Comparison of ENCODE assay signal across 16 cellular contexts in the genomic region with DNA sequence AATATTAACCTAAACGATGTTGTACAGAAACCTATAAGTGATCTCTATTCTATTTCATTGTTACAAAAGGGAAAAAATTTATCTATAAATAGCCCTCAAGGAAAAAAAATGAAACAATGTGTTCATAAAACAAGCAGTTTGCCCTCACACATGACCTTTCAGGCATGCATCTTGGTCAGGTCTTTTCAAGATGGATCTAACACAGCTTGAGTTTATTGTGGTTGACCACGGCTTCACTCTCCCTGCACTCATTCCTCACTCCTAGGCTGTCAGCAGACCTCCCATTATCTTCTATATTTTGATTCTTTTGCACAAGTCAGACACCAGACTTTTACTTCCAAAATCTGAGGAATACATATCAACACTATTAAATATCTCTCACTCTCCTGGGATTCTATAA.
"Had no signal": no experiment of that assay in that cellular context is flagged by ENCODE, and none has a peak within 500 bp of the region (broad histone marks: within the 10 kb centered on the region; RNA-seq: fewer than 3 reads in every experiment).

No MANE protein-coding gene starts in this region.

- H3K27ac Mint-ChIP-seq: activated CD4-positive, alpha-beta memory T cell treated with anti-CD3 and anti-CD28 coated beads, Interleukin-2, amount 10 ng/mL, durations not matched to agents 7 days and 5 days; activated naive CD8-positive, alpha-beta T cell treated with anti-CD3 and anti-CD28 coated beads, Interleukin-2, amount 50 U/mL, for 24 hours had no signal

- DNase-seq: activated CD4-positive, alpha-beta memory T cell treated with anti-CD3 and anti-CD28 coated beads, Interleukin-2, amount 10 ng/mL, durations not matched to agents 7 days and 5 days; activated naive CD4-positive, alpha-beta T cell treated with Interleukin-2 at 50 U/mL for 16 hours; activated naive CD8-positive, alpha-beta T cell treated with anti-CD3 and anti-CD28 coated beads, Interleukin-2, amount 50 U/mL, for 24 hours; activated T-cell treated with anti-CD3 and anti-CD28 coated beads, Interleukin-2, amount 50 U/mL, for 48 hours; caudate nucleus; effector CD4-positive, alpha-beta T cell; kidney; left ventricle myocardium superior; mesendoderm; pancreas; T-helper 9 cell had no signal

- ATAC-seq: activated naive CD8-positive, alpha-beta T cell treated with anti-CD3 and anti-CD28 coated beads, Interleukin-2, amount 50 U/mL, for 24 hours; gastroesophageal sphincter; left ventricle myocardium superior; pancreas had no signal

- H3K27me3 ChIP-seq: ascending aorta, gastroesophageal sphincter, hepatocyte, pancreas, tibial nerve had no signal

- H3K27me3 Mint-ChIP-seq: activated CD4-positive, alpha-beta memory T cell treated with anti-CD3 and anti-CD28 coated beads, Interleukin-2, amount 10 ng/mL, durations not matched to agents 7 days and 5 days; activated naive CD8-positive, alpha-beta T cell treated with anti-CD3 and anti-CD28 coated beads, Interleukin-2, amount 50 U/mL, for 24 hours had no signal

- H3K36me3 ChIP-seq: ascending aorta, gastroesophageal sphincter, pancreas, tibial nerve had no signal

- H3K4me2 ChIP-seq: hepatocyte had no signal

- H3K9me3 ChIP-seq: ascending aorta, gastroesophageal sphincter, pancreas, tibial nerve had no signal

- H3K9me3 Mint-ChIP-seq: activated CD4-positive, alpha-beta memory T cell treated with anti-CD3 and anti-CD28 coated beads, Interleukin-2, amount 10 ng/mL, durations not matched to agents 7 days and 5 days had no signal

- H3K4me3 Mint-ChIP-seq: activated CD4-positive, alpha-beta memory T cell treated with anti-CD3 and anti-CD28 coated beads, Interleukin-2, amount 10 ng/mL, durations not matched to agents 7 days and 5 days; activated naive CD8-positive, alpha-beta T cell treated with anti-CD3 and anti-CD28 coated beads, Interleukin-2, amount 50 U/mL, for 24 hours had no signal

- H3K79me2 ChIP-seq: hepatocyte had no signal

- H3K4me3 ChIP-seq: ascending aorta, coronary artery, gastroesophageal sphincter, hepatocyte, pancreas, tibial nerve had no signal

- H3K27ac ChIP-seq: ascending aorta, coronary artery, gastroesophageal sphincter, hepatocyte, pancreas, tibial nerve had no signal

- H2AFZ ChIP-seq: hepatocyte had no signal

- H3K4me1 Mint-ChIP-seq: activated CD4-positive, alpha-beta memory T cell treated with anti-CD3 and anti-CD28 coated beads, Interleukin-2, amount 10 ng/mL, durations not matched to agents 7 days and 5 days; activated naive CD8-positive, alpha-beta T cell treated with anti-CD3 and anti-CD28 coated beads, Interleukin-2, amount 50 U/mL, for 24 hours had no signal

- H3K4me1 ChIP-seq: ascending aorta, gastroesophageal sphincter, pancreas, tibial nerve had no signal

- FAIRE-seq: pancreas had no signal
